ENCODE assay signal across 22 cellular contexts in the genomic region with DNA sequence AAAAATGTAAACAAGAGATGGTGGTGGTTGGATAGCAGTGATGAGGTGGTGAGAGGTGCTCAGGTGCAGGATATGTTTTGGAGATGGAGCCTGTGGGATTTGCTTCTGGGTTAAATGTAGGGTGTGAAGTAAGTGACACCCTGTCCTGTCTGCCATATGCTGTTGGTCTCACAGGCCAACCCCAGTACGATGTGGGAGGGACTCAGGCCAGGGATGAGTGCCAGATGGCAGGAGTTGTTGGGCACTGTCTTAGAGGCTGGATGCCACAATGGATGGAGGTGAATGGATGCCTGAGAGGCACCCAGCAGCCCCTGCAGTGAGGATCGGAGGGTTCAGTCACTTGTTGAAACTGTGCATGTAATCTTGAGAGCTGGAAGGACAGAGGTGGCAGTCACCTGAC.
"Had no signal": no experiment of that assay in that cellular context is flagged by ENCODE, and none has a peak within 500 bp of the region (broad histone marks: within the 10 kb centered on the region; RNA-seq: fewer than 3 reads in every experiment).

No MANE protein-coding gene starts in this region.

- H3K4me3 Mint-ChIP-seq: activated B cell treated with CpG ODN at 0.5 μM for 24 hours; activated CD4-positive, alpha-beta memory T cell treated with anti-CD3 and anti-CD28 coated beads, Interleukin-2, amount 10 ng/mL, durations not matched to agents 7 days and 5 days; activated CD8-positive, alpha-beta memory T cell treated with anti-CD3 and anti-CD28 coated beads, Interleukin-2, amount 10 ng/mL, durations not matched to agents 7 days and 5 days; activated naive CD8-positive, alpha-beta T cell treated with anti-CD3 and anti-CD28 coated beads, Interleukin-2, amount 50 U/mL, for 24 hours; nephron; stimulated activated naive B cell treated with anti-CD40 and anti-IgM and Interleukin-4, amounts not matched to agents 10 μg/mL and 1 μg/mL and 100 μg/mL, for 72 hours; T-helper 17 cell had no signal

- ATAC-seq: activated CD8-positive, alpha-beta memory T cell treated with anti-CD3 and anti-CD28 coated beads, Interleukin-2, amount 10 ng/mL, durations not matched to agents 7 days and 5 days; activated naive CD8-positive, alpha-beta T cell treated with anti-CD3 and anti-CD28 coated beads, Interleukin-2, amount 50 U/mL, for 24 hours; foreskin keratinocyte; stimulated activated naive B cell treated with anti-CD40 and anti-IgM and Interleukin-4, amounts not matched to agents 10 μg/mL and 1 μg/mL and 100 μg/mL, for 72 hours; T-helper 17 cell; upper lobe of right lung had no signal

- H3K4me1 Mint-ChIP-seq: activated B cell treated with CpG ODN at 0.5 μM for 24 hours; activated CD4-positive, alpha-beta memory T cell treated with anti-CD3 and anti-CD28 coated beads, Interleukin-2, amount 10 ng/mL, durations not matched to agents 7 days and 5 days; activated CD8-positive, alpha-beta memory T cell treated with anti-CD3 and anti-CD28 coated beads, Interleukin-2, amount 10 ng/mL, durations not matched to agents 7 days and 5 days; activated naive CD8-positive, alpha-beta T cell treated with anti-CD3 and anti-CD28 coated beads, Interleukin-2, amount 50 U/mL, for 24 hours; T-helper 17 cell had no signal

- H3K27ac Mint-ChIP-seq: activated B cell treated with CpG ODN at 0.5 μM for 24 hours; activated CD4-positive, alpha-beta memory T cell treated with anti-CD3 and anti-CD28 coated beads, Interleukin-2, amount 10 ng/mL, durations not matched to agents 7 days and 5 days; activated CD8-positive, alpha-beta memory T cell treated with anti-CD3 and anti-CD28 coated beads, Interleukin-2, amount 10 ng/mL, durations not matched to agents 7 days and 5 days; activated naive CD8-positive, alpha-beta T cell treated with anti-CD3 and anti-CD28 coated beads, Interleukin-2, amount 50 U/mL, for 24 hours; stimulated activated naive B cell treated with anti-CD40 and anti-IgM and Interleukin-4, amounts not matched to agents 10 μg/mL and 1 μg/mL and 100 μg/mL, for 72 hours; T-helper 17 cell had no signal

- DNase-seq: activated B cell treated with CpG ODN at 0.5 μM for 24 hours; activated CD4-positive, alpha-beta memory T cell treated with anti-CD3 and anti-CD28 coated beads, Interleukin-2, amount 10 ng/mL, durations not matched to agents 7 days and 5 days; activated CD4-positive, alpha-beta T cell treated with anti-CD3 and anti-CD28 coated beads for 4 hours; activated CD8-positive, alpha-beta memory T cell treated with anti-CD3 and anti-CD28 coated beads, Interleukin-2, amount 10 ng/mL, durations not matched to agents 7 days and 5 days; activated effector memory CD4-positive, alpha-beta T cell treated with anti-CD3 and anti-CD28 coated beads, Interleukin-2, amount 50 U/mL, for 16 hours; activated naive CD4-positive, alpha-beta T cell treated with anti-CD3 and anti-CD28 coated beads, Interleukin-2, amount 50 U/mL, for 16 hours; activated naive CD8-positive, alpha-beta T cell treated with anti-CD3 and anti-CD28 coated beads, Interleukin-2, amount 50 U/mL, for 24 hours; activated T-cell treated with anti-CD3 and anti-CD28 coated beads for 4 hours; effector memory CD4-positive, alpha-beta T cell; foreskin keratinocyte; glutamatergic neuron; hippocampal formation; mesenchymal stem cell; nucleus accumbens; sigmoid colon; stimulated activated CD4-positive, alpha-beta T cell treated with anti-CD3 and anti-CD28 coated beads, Interleukin-2, amount 100 ng/mL, for 48 hours; stimulated activated CD8-positive, alpha-beta memory T cell treated with anti-CD3 and anti-CD28 coated beads, Interleukin-4, amount 100 ng/mL, for 48 hours; stimulated activated naive B cell treated with anti-CD40 and anti-IgM and Interleukin-4, amounts not matched to agents 10 μg/mL and 1 μg/mL and 100 μg/mL, for 72 hours; SW 1271; T-helper 17 cell; upper lobe of right lung had no signal

- H3K27me3 Mint-ChIP-seq: activated B cell treated with CpG ODN at 0.5 μM for 24 hours; activated CD4-positive, alpha-beta memory T cell treated with anti-CD3 and anti-CD28 coated beads, Interleukin-2, amount 10 ng/mL, durations not matched to agents 7 days and 5 days; activated CD8-positive, alpha-beta memory T cell treated with anti-CD3 and anti-CD28 coated beads, Interleukin-2, amount 10 ng/mL, durations not matched to agents 7 days and 5 days; activated naive CD8-positive, alpha-beta T cell treated with anti-CD3 and anti-CD28 coated beads, Interleukin-2, amount 50 U/mL, for 24 hours; stimulated activated naive B cell treated with anti-CD40 and anti-IgM and Interleukin-4, amounts not matched to agents 10 μg/mL and 1 μg/mL and 100 μg/mL, for 72 hours; T-helper 17 cell had no signal

- H3K9me3 Mint-ChIP-seq: activated B cell treated with CpG ODN at 0.5 μM for 24 hours, nephron had no signal
